7 cellular contexts compared by ENCODE assay signal in genomic region chr13:23695711-23696512, GRCh38.
A peak's percentile ranks its signal among the peaks of the same experiment; 100 is the strongest.
DNase-seq lines count a peak whose midpoint lies in the region; ATAC-seq and TF ChIP-seq lines count a peak whose summit lies in the region.

No MANE protein-coding gene starts in this region.

- POLR2A ChIA-PET in Caco-2 (lab: Charles Lee) = no interaction called here

- DNase-seq in GM20000 (ENCODE audit: low spot score) (peak; percentile 83), mesenchymal stem cell (no peak), Caco-2 (no peak)

- H2AK5ac ChIP-seq in mesenchymal stem cell (ENCODE audit: low read length, severe bottlenecking) = peak overlapping the region; percentile 53

- WGBS in mesenchymal stem cell = 90% methylated on average over 48 of the region's 48 CpGs

- no peak overlapping the region for H3K4me2 ChIP-seq in mesenchymal stem cell (ENCODE audit: low read length, poor library complexity, severe bottlenecking)

- no peak overlapping the region for H2BK120ac ChIP-seq in mesenchymal stem cell (ENCODE audit: low read depth, low read length)

- no peak overlapping the region for H2BK15ac ChIP-seq in mesenchymal stem cell (ENCODE audit: low read depth, poor library complexity, severe bottlenecking)

- H3K4me3 Mint-ChIP-seq in IgD-negative memory B cell (peak overlapping the region; percentile 75 to 93 (median 87)), Caco-2 (ENCODE audit: unreplicated experiment) (no peak overlapping the region)
- peak overlapping the region; percentile 78 for H3K4me3 Mint-ChIP-seq in activated T-helper 17 cell treated with anti-CD3 and anti-CD28 coated beads, Interleukin-2, amount 50 U/mL, for 72 hours

- no peaks in the 10 kb centered on the region for H3K36me3 ChIP-seq in mesenchymal stem cell (ENCODE audit: control insufficient read depth in 1 of 2, insufficient read depth in 2 of 2, low read depth in 1 of 2, low read length in 2 of 2)
- no peaks in the 10 kb centered on the region for H3K36me3 ChIP-seq in subcutaneous abdominal adipose tissue (ENCODE audit: control insufficient read depth in 5 of 5, insufficient read depth in 5 of 5, low read length in 5 of 5)
- no peaks in the 10 kb centered on the region for H3K36me3 ChIP-seq in Caco-2 (ENCODE audit: control insufficient read depth, insufficient read depth, low read length)

- peak overlapping the region; percentile 55 for H4K8ac ChIP-seq in mesenchymal stem cell (ENCODE audit: low read length)

- H3K4ac ChIP-seq in mesenchymal stem cell (ENCODE audit: low read depth in 1 of 2, low read length in 2 of 2) = no peak overlapping the region

- peak; percentile 98 for ATAC-seq in activated T-helper 17 cell treated with anti-CD3 and anti-CD28 coated beads, Interleukin-2, amount 50 U/mL, for 72 hours (replicated peaks)
- no peak for ATAC-seq in HG02938 (IDR thresholded peaks at IDR 0.05; ENCODE audit: unreplicated experiment)

- no peak overlapping the region for H2BK5ac ChIP-seq in mesenchymal stem cell (ENCODE audit: low read depth, low read length, poor library complexity, severe bottlenecking)

- H3K27ac ChIP-seq in mesenchymal stem cell (ENCODE audit: low read length, poor library complexity, severe bottlenecking) (no peak overlapping the region), subcutaneous abdominal adipose tissue (ENCODE audit: low read depth, low read length) (no peak overlapping the region)

- H3K9me3 ChIP-seq in mesenchymal stem cell (ENCODE audit: control insufficient read depth, low read length) = no peaks in the 10 kb centered on the region
- no peaks in the 10 kb centered on the region for H3K9me3 ChIP-seq in subcutaneous abdominal adipose tissue (ENCODE audit: control insufficient read depth in 5 of 5, low read length in 5 of 5)
- H3K9me3 ChIP-seq in Caco-2 = no peaks in the 10 kb centered on the region

- CTCF ChIA-PET in Caco-2 (lab: Charles Lee) = no interaction called here

- H3K4me1 Mint-ChIP-seq in IgD-negative memory B cell (peaks cover 11 to 13% (median 13%) of the 10 kb centered on the region in 3 donors), Caco-2 (ENCODE audit: low read depth, unreplicated experiment) (peaks cover 6% of the 10 kb centered on the region)
- H3K4me1 Mint-ChIP-seq in activated T-helper 17 cell treated with anti-CD3 and anti-CD28 coated beads, Interleukin-2, amount 50 U/mL, for 72 hours = peaks cover 15% of the 10 kb centered on the region

- H3K9ac ChIP-seq in mesenchymal stem cell (ENCODE audit: low read length) (peak overlapping the region; percentile 15), subcutaneous abdominal adipose tissue (ENCODE audit: low read length in 5 of 5) (peak overlapping the region in 3 of 5 donors; percentile 56)

- H3K27me3 Mint-ChIP-seq in IgD-negative memory B cell (no peaks in the 10 kb centered on the region), Caco-2 (ENCODE audit: insufficient read depth, unreplicated experiment) (no peaks in the 10 kb centered on the region)
- no peaks in the 10 kb centered on the region for H3K27me3 Mint-ChIP-seq in activated T-helper 17 cell treated with anti-CD3 and anti-CD28 coated beads, Interleukin-2, amount 50 U/mL, for 72 hours

- H3K4me3 ChIP-seq in mesenchymal stem cell (ENCODE audit: insufficient read depth in 1 of 2, low read depth in 1 of 2, low read length in 2 of 2) (no peak overlapping the region), subcutaneous abdominal adipose tissue (ENCODE audit: low read depth in 1 of 5, low read length in 5 of 5) (peak overlapping the region in 4 of 5 donors; percentile 22 to 48 (median 32)), Caco-2 (ENCODE audit: low read depth, low read length) (no peak overlapping the region)

- H2BK12ac ChIP-seq in mesenchymal stem cell (ENCODE audit: low read length in 2 of 2) = peak overlapping the region in 1 of 2 experiments; percentile 0

- H3K18ac ChIP-seq in mesenchymal stem cell (ENCODE audit: low read depth in 1 of 2, low read length in 2 of 2) = no peak overlapping the region

- peak overlapping the region in 1 of 2 experiments; percentile 31 for H3K23ac ChIP-seq in mesenchymal stem cell (ENCODE audit: low read length in 2 of 2)

- intact Hi-C loops in Caco-2 (cut with micrococcal nuclease; ENCODE audit: unreplicated experiment) = no loop called here

- no peaks in the 10 kb centered on the region for H3K79me1 ChIP-seq in mesenchymal stem cell (replicated peaks; ENCODE audit: low read length, poor library complexity, severe bottlenecking)

- H4K91ac ChIP-seq in mesenchymal stem cell (ENCODE audit: low read length) = peak overlapping the region; percentile 20

- no peaks in the 10 kb centered on the region for H3K27me3 ChIP-seq in mesenchymal stem cell (ENCODE audit: control insufficient read depth in 1 of 2, insufficient read depth in 1 of 2, low read length in 2 of 2)
- H3K27me3 ChIP-seq in subcutaneous abdominal adipose tissue (ENCODE audit: control insufficient read depth in 5 of 5, insufficient read depth in 4 of 5, low read length in 5 of 5) = no peaks in the 10 kb centered on the region
- H3K27me3 ChIP-seq in Caco-2 (replicated peaks; ENCODE audit: control insufficient read depth, insufficient read depth, low read length) = no peaks in the 10 kb centered on the region

- no peaks in the 10 kb centered on the region for H3K9me3 Mint-ChIP-seq in IgD-negative memory B cell
- H3K9me3 Mint-ChIP-seq in activated T-helper 17 cell treated with anti-CD3 and anti-CD28 coated beads, Interleukin-2, amount 50 U/mL, for 72 hours = no peaks in the 10 kb centered on the region
- no peaks in the 10 kb centered on the region for H3K9me3 Mint-ChIP-seq in Caco-2 (ENCODE audit: unreplicated experiment)

- peak overlapping the region in 1 of 2 experiments; percentile 26 for H3K14ac ChIP-seq in mesenchymal stem cell (ENCODE audit: low read length in 2 of 2)

- no TSS peak for BruUV-seq in Caco-2 (replicated peaks; lab: Mats Ljungman, UMichigan)

- no peak overlapping the region for H2AFZ ChIP-seq in mesenchymal stem cell (ENCODE audit: low read depth, low read length)

- H3K4me1 ChIP-seq in mesenchymal stem cell (ENCODE audit: control insufficient read depth, insufficient read depth, low read depth, low read length) (peaks cover 9% of the 10 kb centered on the region), subcutaneous abdominal adipose tissue (ENCODE audit: control insufficient read depth in 5 of 5, insufficient read depth in 5 of 5, low read length in 5 of 5) (peaks cover 3 to 32% (median 25%) of the 10 kb centered on the region in 5 donors), Caco-2 (no peaks in the 10 kb centered on the region)

- peaks cover 2% of the 10 kb centered on the region for H3K36me3 Mint-ChIP-seq in IgD-negative memory B cell
- H3K36me3 Mint-ChIP-seq in activated T-helper 17 cell treated with anti-CD3 and anti-CD28 coated beads, Interleukin-2, amount 50 U/mL, for 72 hours (ENCODE audit: low read depth) = no peaks in the 10 kb centered on the region
- no peaks in the 10 kb centered on the region for H3K36me3 Mint-ChIP-seq in Caco-2 (ENCODE audit: insufficient read depth, unreplicated experiment)

- TF ChIP-seq CTCF in GM20000 (IDR thresholded peaks at IDR 0.05; ENCODE audit: extremely low read depth, missing control alignments) = no peak
- TF ChIP-seq CTCF in Caco-2 (IDR thresholded peaks at IDR 0.05; ENCODE audit: insufficient read depth in 1 of 2, low read depth in 1 of 2, low read length in 1 of 2, severe bottlenecking in 1 of 2, unreplicated experiment in 1 of 2) = no peak

- peak overlapping the region; percentile 91 to 98 (median 97) for H3K27ac Mint-ChIP-seq in IgD-negative memory B cell
- H3K27ac Mint-ChIP-seq in activated T-helper 17 cell treated with anti-CD3 and anti-CD28 coated beads, Interleukin-2, amount 50 U/mL, for 72 hours = peak overlapping the region; percentile 93
- no peak overlapping the region for H3K27ac Mint-ChIP-seq in Caco-2 (ENCODE audit: unreplicated experiment)

Comparison
In these comparisons a context has a peak if more than half of its experiments do, and no peak if none do; other contexts are left out.
1. H3K4me3 ChIP-seq: peak in subcutaneous abdominal adipose tissue (4 of 5); none in mesenchymal stem cell (0 of 2) and Caco-2 (single experiment).